Comparison of ENCODE assay signal across 13 cellular contexts in the genomic region with DNA sequence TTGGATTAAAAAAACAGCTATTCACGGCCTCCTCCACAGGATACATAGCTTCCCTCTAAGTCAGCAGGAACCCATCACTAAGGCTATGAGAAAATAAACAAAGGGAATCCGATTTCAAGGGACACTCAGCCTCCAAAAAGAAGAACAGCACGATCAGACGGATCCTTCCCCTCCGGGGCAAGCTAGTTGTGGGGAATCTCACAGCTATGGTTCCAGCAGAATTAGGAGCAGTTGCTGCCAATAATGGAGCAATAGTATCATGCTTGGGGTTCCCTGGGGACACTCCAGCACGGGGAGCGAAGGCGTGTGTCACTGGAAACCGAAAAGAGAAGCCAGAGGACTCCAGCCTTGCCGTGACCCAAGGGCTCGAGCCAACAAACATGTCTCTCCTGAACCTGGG.
DNase-seq lines count a peak whose midpoint lies in the region; ATAC-seq and TF ChIP-seq lines count a peak whose summit lies in the region.
"Had no signal": no experiment of that assay in that cellular context is flagged by ENCODE, and none has a peak within 500 bp of the region (broad histone marks: within the 10 kb centered on the region; RNA-seq: fewer than 3 reads in every experiment).

No MANE protein-coding gene starts in this region.

- H3K4me1 ChIP-seq in adipocyte (ENCODE audit: control insufficient read depth, insufficient read depth, low read length) (peaks cover 44% of the 10 kb centered on the region), gastroesophageal sphincter (peaks cover 0 to 10% (median 9%) of the 10 kb centered on the region in 3 donors)

- peak overlapping the region; percentile 42 for H3K9ac ChIP-seq in adipocyte (ENCODE audit: low read length)

- H3K9me3 ChIP-seq in adipocyte (ENCODE audit: control insufficient read depth, low read length) (no peaks in the 10 kb centered on the region), gastroesophageal sphincter (no peaks in the 10 kb centered on the region)
- H3K9me3 ChIP-seq: neutrophil had no signal

- intact Hi-C loops in posterior vena cava (cut with DNase I): loop anchor here in 1 of 2 donors (10.0 kb wide), 1 partner anchor 66 kb away; no protein-coding TSS in a partner anchor

- no peak for TF ChIP-seq EP300 in gastroesophageal sphincter (IDR thresholded peaks at IDR 0.05)

- no peak for TF ChIP-seq CTCF in gastroesophageal sphincter (IDR thresholded peaks at IDR 0.05)

- H3K36me3 ChIP-seq in adipocyte (ENCODE audit: control insufficient read depth, insufficient read depth, low read length, severe bottlenecking) (no peaks in the 10 kb centered on the region), gastroesophageal sphincter (no peaks in the 10 kb centered on the region)
- H3K36me3 ChIP-seq: neutrophil had no signal

- DNase-seq in AG08396 (ENCODE audit: low spot score) (peak; percentile 41), adipocyte (ENCODE audit: low read depth) (peak; percentile 61), posterior vena cava (ENCODE audit: low spot score) (peak; percentile 87), germinal center (ENCODE audit: low spot score) (no peak), midbrain (lab: John Stamatoyannopoulos, UW) (no peak), RPMI8226 (no peak)
- DNase-seq: amygdala, DND-41, NCI-H345, PC-9 had no signal

- H3K27me3 ChIP-seq in adipocyte (replicated peaks; ENCODE audit: control insufficient read depth, insufficient read depth, low read length): no peaks in the 10 kb centered on the region
- H3K27me3 ChIP-seq in gastroesophageal sphincter: no peaks in the 10 kb centered on the region
- H3K27me3 ChIP-seq: neutrophil had no signal

- peak overlapping the region in 3 of 4 donors; percentile 64 to 69 (median 69) for H3K27ac ChIP-seq in gastroesophageal sphincter
- H3K27ac ChIP-seq: neutrophil, PC-9 had no signal

- no peak for TF ChIP-seq POLR2A in gastroesophageal sphincter (IDR thresholded peaks at IDR 0.05)

- ATAC-seq in gastroesophageal sphincter (peak; percentile 88), HG03469 (IDR thresholded peaks at IDR 0.05; ENCODE audit: unreplicated experiment) (no peak)

- WGBS in gastroesophageal sphincter (ENCODE audit: low coverage in 1 of 2), 2 donors: 25 to 50% methylated on average over 4 of the region's 11 CpGs

- no peak overlapping the region for H3K4me3 ChIP-seq in adipocyte (ENCODE audit: low read length)
- H3K4me3 ChIP-seq in gastroesophageal sphincter: no peak overlapping the region
- H3K4me3 ChIP-seq: PC-9 had no signal

Comparison
In these comparisons a context has a peak if more than half of its experiments do, and no peak if none do; other contexts are left out.
1. DNase-seq: peak in AG08396 (single experiment), adipocyte (single experiment) and posterior vena cava (single experiment); none in germinal center (single experiment), midbrain (single experiment) and RPMI8226 (single experiment).